ENCODE assay signal across 9 cellular contexts in the genomic region with DNA sequence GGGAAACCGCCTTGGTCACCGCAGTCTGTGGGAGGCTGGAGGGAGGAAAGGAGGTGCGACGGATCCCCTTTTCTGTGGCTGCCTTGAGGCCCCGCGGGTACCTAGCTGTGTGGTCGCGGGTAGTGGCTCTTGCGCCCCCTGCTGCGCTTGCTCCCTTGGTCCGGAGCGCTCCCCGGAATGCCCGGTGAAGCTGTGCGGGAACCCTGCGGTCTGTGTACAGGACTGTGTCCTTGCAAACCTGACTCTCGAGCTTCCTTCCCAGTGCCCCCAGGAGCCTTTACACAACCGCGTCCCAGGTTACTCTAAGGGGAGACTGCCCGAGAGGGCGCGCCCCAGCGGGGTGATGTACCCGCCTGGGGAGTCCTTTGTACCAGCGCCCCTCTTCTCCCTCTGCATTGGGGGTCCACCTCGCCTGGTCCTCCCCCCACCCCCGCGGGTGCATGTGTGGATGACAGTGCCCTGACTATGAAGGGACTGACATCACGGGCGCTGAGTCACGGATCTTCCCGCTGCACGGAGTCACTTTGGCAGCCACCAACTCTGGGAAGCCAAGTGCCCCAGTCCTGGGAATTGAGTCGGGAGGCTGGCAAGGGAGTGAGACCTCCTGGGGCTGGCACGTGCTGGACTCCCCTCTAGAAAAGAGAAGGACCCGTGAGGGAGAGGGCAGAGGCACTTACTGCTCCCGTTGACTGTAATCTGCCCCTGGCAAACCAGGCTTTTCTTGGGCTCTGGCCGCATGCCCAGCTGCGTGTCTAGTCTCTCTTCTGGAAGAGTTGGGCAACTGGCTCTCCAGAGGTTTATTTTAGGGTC. TPM values are rescaled to one million over a fixed set of nuclear protein-coding genes. Genes with fewer than 3 reads are reported as not detected.
DNase-seq lines count a peak whose midpoint lies in the region; ATAC-seq, FAIRE-seq and TF ChIP-seq lines count a peak whose summit lies in the region.
"Had no signal": no experiment of that assay in that cellular context is flagged by ENCODE, and none has a peak within 500 bp of the region (broad histone marks: within the 10 kb centered on the region; RNA-seq: fewer than 3 reads in every experiment).

No MANE protein-coding gene starts in this region.

- peak overlapping the region; percentile 44; the same call in 1 of the 2 replicates for H3K4me2 ChIP-seq in DND-41 (ENCODE audit: insufficient read depth, low read length)
- peak overlapping the region; percentile 95 for H3K4me2 ChIP-seq in PC-9

- peaks cover 37% of the 10 kb centered on the region for H3K4me1 Mint-ChIP-seq in osteocyte (ENCODE audit: unreplicated experiment)

- FAIRE-seq in urothelium cell line (lab: Jason Lieb, UNC) = no peak
- FAIRE-seq: frontal cortex had no signal

- no peaks in the 10 kb centered on the region for H3K9me3 ChIP-seq in DND-41 (ENCODE audit: insufficient read depth, low read length, severe bottlenecking)
- no peaks in the 10 kb centered on the region for H3K9me3 ChIP-seq in PC-9 (ENCODE audit: insufficient read depth, low read depth)

- TF ChIP-seq CTCF in DND-41 (IDR thresholded peaks at IDR 0.05; ENCODE audit: borderline replicate concordance, extremely low read depth, low read length, poor library complexity, severe bottlenecking) (peak; percentile 27), PC-9 (conservative IDR thresholded peaks at IDR 0.05) (peak; percentile 47; the same call in 1 of the 2 replicates), osteocyte (IDR thresholded peaks at IDR 0.05) (no peak)

- peak overlapping the region; percentile 92 for H3K27ac Mint-ChIP-seq in osteocyte (ENCODE audit: unreplicated experiment)

- H3K27ac ChIP-seq in DND-41 (ENCODE audit: low read length) (no peak overlapping the region), PC-9 (no peak overlapping the region)

- CTCF ChIA-PET in PC-9 (lab: Charles Lee) = interaction anchor here (0.7 kb wide), 1 partner anchor 473 kb away, joined by 3 read pairs; no protein-coding TSS in a partner anchor

- H3K9me2 ChIP-seq in PC-9 (ENCODE audit: insufficient read depth) = no peaks in the 10 kb centered on the region

- H3K27me3 ChIP-seq in DND-41 (ENCODE audit: insufficient read depth, low read length, poor library complexity) (peaks cover 78% of the 10 kb centered on the region), H7 (ENCODE audit: control insufficient read depth, insufficient read depth, low read length) (peaks cover 33% of the 10 kb centered on the region), PC-9 (ENCODE audit: insufficient read depth, low read depth) (0 out of 2 replicates have a peak, but pooled peaks cover 5% of the 10 kb centered on the region)

- H3K9ac ChIP-seq in DND-41 (ENCODE audit: low read depth, low read length) = no peak overlapping the region

- intact Hi-C loops in PC-9 (cut with micrococcal nuclease; ENCODE audit: unreplicated experiment) (loop anchor here (1.0 to 5.0 kb wide), 6 partner anchors 12 to 141 kb away; no protein-coding TSS in a partner anchor), Right ventricle myocardium inferior (cut with DNase I) (loop anchor here (1.0 to 5.0 kb wide), 5 partner anchors 13 to 151 kb away; partner anchors contain the start of genes ATP8B2 and UBE2Q1)

- no peaks in the 10 kb centered on the region for H3K36me3 ChIP-seq in DND-41 (ENCODE audit: insufficient read depth, low read length)
- no peaks in the 10 kb centered on the region for H3K36me3 ChIP-seq in H7 (replicated peaks; ENCODE audit: control insufficient read depth, insufficient read depth, low read length)
- no peaks in the 10 kb centered on the region for H3K36me3 ChIP-seq in PC-9 (ENCODE audit: low read depth)

- no peak for DNase-seq in DND-41
- peak; percentile 67 for DNase-seq in H7
- peak in 1 of 2 experiments; percentile 47 for DNase-seq in PC-9
- peak; percentile 69 for DNase-seq in activated naive CD4-positive, alpha-beta T cell treated with anti-CD3 and anti-CD28 coated beads, Interleukin-2, amount 50 U/mL, for 16 hours
- peak; percentile 90 for DNase-seq in Right ventricle myocardium inferior (ENCODE audit: missing footprints)
- DNase-seq in osteocyte (ENCODE audit: extremely low spot score, unreplicated experiment) = no peak
- DNase-seq in urothelium cell line (ENCODE audit: low spot score) = peak; percentile 52

- ATAC-seq in DND-41 (ENCODE audit: insufficient read depth, low read depth) = no peak
- peak; percentile 69 for ATAC-seq in Right ventricle myocardium inferior
- no peak for ATAC-seq in GM21515 (IDR thresholded peaks at IDR 0.05; ENCODE audit: unreplicated experiment)

- no peaks in the 10 kb centered on the region for H3K36me3 Mint-ChIP-seq in osteocyte (ENCODE audit: unreplicated experiment)

- H3K27me3 Mint-ChIP-seq in osteocyte (ENCODE audit: unreplicated experiment) = no peaks in the 10 kb centered on the region

- H2AFZ ChIP-seq in DND-41 (ENCODE audit: low read depth, low read length) (no peak overlapping the region), PC-9 (peak overlapping the region; percentile 88)

- H4K20me1 ChIP-seq in DND-41 (ENCODE audit: insufficient read depth, low read length) = peaks cover 25% of the 10 kb centered on the region; the same call in 1 of the 2 replicates
- no peaks in the 10 kb centered on the region for H4K20me1 ChIP-seq in PC-9 (ENCODE audit: insufficient read depth)

- H3K4me3 Mint-ChIP-seq in osteocyte (ENCODE audit: unreplicated experiment) = peak overlapping the region; percentile 81

- peaks cover 14% of the 10 kb centered on the region; the same call in 1 of the 2 replicates for H3F3A ChIP-seq in PC-9 (ENCODE audit: insufficient read depth, low read depth)

- no peaks in the 10 kb centered on the region for H3K9me3 Mint-ChIP-seq in osteocyte (ENCODE audit: unreplicated experiment)

- POLR2A ChIA-PET in PC-9 (lab: Charles Lee; ENCODE audit: unreplicated experiment) = interaction anchor here (0.7 kb wide), 1 partner anchor 665 kb away, joined by 3 read pairs; no protein-coding TSS in a partner anchor

- BruUV-seq in PC-9 (replicated peaks; lab: Mats Ljungman, UMichigan) = TSS peak; percentile 32

- no peak overlapping the region for H3K4me3 ChIP-seq in DND-41 (ENCODE audit: low read depth in 1 of 2, low read length in 2 of 2)
- peak overlapping the region; percentile 71 for H3K4me3 ChIP-seq in H7 (ENCODE audit: insufficient read depth, low read depth, low read length)
- H3K4me3 ChIP-seq in PC-9 = peak overlapping the region; percentile 66

- peaks cover 17% of the 10 kb centered on the region for H3K4me1 ChIP-seq in DND-41 (ENCODE audit: insufficient read depth, low read length)
- peaks cover 15% of the 10 kb centered on the region for H3K4me1 ChIP-seq in PC-9 (replicated peaks; ENCODE audit: insufficient read depth)

- no peaks in the 10 kb centered on the region for H3K79me2 ChIP-seq in DND-41 (ENCODE audit: insufficient read depth, low read length)
- H3K79me2 ChIP-seq in PC-9 (ENCODE audit: low read depth) = no peaks in the 10 kb centered on the region

RNA-seq across cellular contexts. Expression of gene IL6R, which starts 0.8 kb away (rescaled TPM):
- 8.6 and 10.3 TPM in 2 replicates for total RNA-seq in H7 (2014; rRNA removed; shearing (Covaris generic))
- total RNA-seq in PC-9 (2021) (1.5 and 3.2 TPM in 2 replicates), Right ventricle myocardium inferior (13.1 TPM), osteocyte (10.4 and 12.4 TPM in 2 replicates)

Comparison
In these comparisons a context has a peak if more than half of its experiments do, and no peak if none do; other contexts are left out.
1. DNase-seq: peak in H7 (single experiment), activated naive CD4-positive, alpha-beta T cell treated with anti-CD3 and anti-CD28 coated beads, Interleukin-2, amount 50 U/mL, for 16 hours (single experiment), Right ventricle myocardium inferior (single experiment) and urothelium cell line (single experiment); none in DND-41 (single experiment) and osteocyte (single experiment).
2. H3K4me3 ChIP-seq: peak in H7 (single experiment) and PC-9 (single experiment); none in DND-41 (0 of 2).